24 cellular contexts compared by ENCODE assay signal in genomic region chr5:137223324-137224295, GRCh38.
"Had no signal": no experiment of that assay in that cellular context is flagged by ENCODE, and none has a peak within 500 bp of the region (broad histone marks: within the 10 kb centered on the region; RNA-seq: fewer than 3 reads in every experiment).

No MANE protein-coding gene starts in this region.

- H3K36me3 ChIP-seq: cardiac muscle cell, esophagus squamous epithelium, heart left ventricle, neutrophil, pancreas, sigmoid colon, stomach, tibial nerve, upper lobe of left lung had no signal

- ATAC-seq: left colon; mucosa of descending colon; natural killer cell treated with Interleukin-12 subunit alpha and Interleukin-12 subunit beta and Interleukin-15 and Interleukin-18, amount 100 ng/mL, for 72 hours; pancreas; stimulated activated effector memory CD8-positive, alpha-beta T cell treated with anti-CD3 and anti-CD28 coated beads, Interleukin-12 subunit alpha, Interleukin-12 subunit beta, amount 100 ng/mL, for 72 hours had no signal

- H3K4me1 ChIP-seq: testis, upper lobe of left lung had no signal

- H3K27me3 ChIP-seq: cardiac muscle cell, esophagus squamous epithelium, heart left ventricle, neutrophil, pancreas, sigmoid colon, stomach, testis, tibial nerve, upper lobe of left lung had no signal

- DNase-seq: effector CD8-positive, alpha-beta T cell; endodermal cell; esophagus squamous epithelium; heart left ventricle; hippocampal formation; left colon; mesenchymal stem cell; mucosa of descending colon; naive B cell; pancreas; retina; sigmoid colon; stimulated activated CD4-positive, alpha-beta T cell treated with anti-CD3 and anti-CD28 coated beads, Interleukin-2, amount 100 ng/mL, for 24 hours; stimulated activated CD4-positive, alpha-beta T cell treated with anti-CD3 and anti-CD28 coated beads, Interleukin-4, amount 100 ng/mL, for 24 hours; stimulated activated naive CD4-positive, alpha-beta T cell treated with Interleukin-2 at 50 U/mL for 16 hours; stomach; testis; upper lobe of left lung had no signal

- H3K27ac ChIP-seq: cardiac muscle cell, neutrophil, pancreas, testis, upper lobe of left lung had no signal

- H3K4me3 ChIP-seq: cardiac muscle cell, esophagus squamous epithelium, heart left ventricle, lung, mucosa of descending colon, pancreas, sigmoid colon, stomach, testis, tibial nerve, upper lobe of left lung had no signal

- H3K9me3 ChIP-seq: esophagus squamous epithelium, heart left ventricle, mucosa of descending colon, neutrophil, pancreas, sigmoid colon, stomach, testis, tibial nerve, upper lobe of left lung had no signal
